In genomic region chr5:103904651-103905050, GRCh38 we compare ENCODE assay signal across 7 cellular contexts.
"Had no signal": no experiment of that assay in that cellular context is flagged by ENCODE, and none has a peak within 500 bp of the region (broad histone marks: within the 10 kb centered on the region; RNA-seq: fewer than 3 reads in every experiment).

No MANE protein-coding gene starts in this region.

- DNase-seq: GDM1, GF-D8 had no signal

- ATAC-seq: GM12878 had no signal

- FAIRE-seq: GM12878, GM12891, GM12892, GM18507, GM19239 had no signal
